Comparison of ENCODE assay signal across 8 cellular contexts in the genomic region with DNA sequence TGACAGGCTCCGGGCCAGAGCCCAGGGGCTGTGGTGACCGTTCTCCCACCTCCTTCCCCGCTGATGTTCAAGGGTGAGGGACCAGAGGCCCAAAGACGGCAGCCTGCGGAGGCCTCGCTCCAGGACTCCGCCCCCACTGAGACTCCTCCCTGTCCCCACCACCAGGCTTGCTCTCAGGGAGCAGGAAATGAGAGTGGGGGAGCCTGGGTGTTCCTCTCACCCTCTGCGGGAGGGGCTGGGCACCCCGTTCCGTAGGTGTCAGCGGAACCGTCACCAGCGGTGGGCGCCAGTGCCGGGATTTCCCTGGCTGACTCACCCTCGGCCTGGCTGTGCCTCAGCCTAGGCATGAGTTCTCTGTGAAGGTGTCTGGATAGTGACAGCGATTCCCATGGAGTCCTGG. TPM values are rescaled to one million over a fixed set of nuclear protein-coding genes. Genes with fewer than 3 reads are reported as not detected.
DNase-seq lines count a peak whose midpoint lies in the region; ATAC-seq and TF ChIP-seq lines count a peak whose summit lies in the region.

No MANE protein-coding gene starts in this region.

- POLR2A ChIA-PET in activated CD8-positive, alpha-beta T cell treated with anti-CD3 and anti-CD28 coated beads, Interleukin-2, amount 10 ng/mL, durations not matched to agents 7 days and 5 days (lab: Charles Lee): no interaction called here

- CTCF ChIA-PET in activated CD8-positive, alpha-beta T cell treated with anti-CD3 and anti-CD28 coated beads, Interleukin-2, amount 10 ng/mL, durations not matched to agents 7 days and 5 days (lab: Charles Lee): no interaction called here

- peaks cover 84% of the 10 kb centered on the region for H3K4me1 ChIP-seq in mucosa of descending colon (ENCODE audit: low read depth)

- ATAC-seq in GM18511 (IDR thresholded peaks at IDR 0.05; ENCODE audit: unreplicated experiment) (peak; percentile 92), mucosa of descending colon (peak; percentile 53), HG03520 (IDR thresholded peaks at IDR 0.05; ENCODE audit: unreplicated experiment) (no peak)
- peak; percentile 97 for ATAC-seq in activated CD8-positive, alpha-beta T cell treated with anti-CD3 and anti-CD28 coated beads, Interleukin-2, amount 10 ng/mL, durations not matched to agents 7 days and 5 days

- DNase-seq in activated CD8-positive, alpha-beta T cell treated with anti-CD3 and anti-CD28 coated beads, Interleukin-2, amount 10 ng/mL, durations not matched to agents 7 days and 5 days: peak; percentile 90
- DNase-seq in dermis microvascular lymphatic vessel endothelial cell (ENCODE audit: low read depth in 2 of 2): peak; percentile 48 to 86
- DNase-seq in mucosa of descending colon: peak; percentile 78 to 89 (median 86)
- peak; percentile 85 for DNase-seq in stimulated activated CD8-positive, alpha-beta memory T cell treated with anti-CD3 and anti-CD28 coated beads, Interleukin-7, amount 100 ng/mL, for 24 hours (ENCODE audit: low read depth)
- DNase-seq in NCI-H2029 (lab: John Stamatoyannopoulos, UW): no peak

- no peak for TF ChIP-seq CTCF in mucosa of descending colon (IDR thresholded peaks at IDR 0.05)

- H3K4me3 Mint-ChIP-seq in activated CD8-positive, alpha-beta T cell treated with anti-CD3 and anti-CD28 coated beads, Interleukin-2, amount 10 ng/mL, durations not matched to agents 7 days and 5 days: peak overlapping the region; percentile 30

- H3K4me1 Mint-ChIP-seq in activated CD8-positive, alpha-beta T cell treated with anti-CD3 and anti-CD28 coated beads, Interleukin-2, amount 10 ng/mL, durations not matched to agents 7 days and 5 days (ENCODE audit: low read depth): peaks cover 29% of the 10 kb centered on the region

- H3K9me3 ChIP-seq in KOPT-K1 (ENCODE audit: insufficient read depth, low read length, poor library complexity, severe bottlenecking) (no peaks in the 10 kb centered on the region), mucosa of descending colon (no peaks in the 10 kb centered on the region)

- H3K36me3 ChIP-seq in KOPT-K1 (ENCODE audit: insufficient read depth, low read length): no peaks in the 10 kb centered on the region
- no peaks in the 10 kb centered on the region for H3K36me3 ChIP-seq in mucosa of descending colon (ENCODE audit: low read depth)

- intact Hi-C loops in mucosa of descending colon (cut with DNase I, micrococcal nuclease): no loop called here

- no peaks in the 10 kb centered on the region for H3K9me3 Mint-ChIP-seq in activated CD8-positive, alpha-beta T cell treated with anti-CD3 and anti-CD28 coated beads, Interleukin-2, amount 10 ng/mL, durations not matched to agents 7 days and 5 days (ENCODE audit: insufficient read depth)

- H3K36me3 Mint-ChIP-seq in activated CD8-positive, alpha-beta T cell treated with anti-CD3 and anti-CD28 coated beads, Interleukin-2, amount 10 ng/mL, durations not matched to agents 7 days and 5 days (ENCODE audit: low read depth): no peaks in the 10 kb centered on the region

- peaks cover 1% of the 10 kb centered on the region for H3K27me3 Mint-ChIP-seq in activated CD8-positive, alpha-beta T cell treated with anti-CD3 and anti-CD28 coated beads, Interleukin-2, amount 10 ng/mL, durations not matched to agents 7 days and 5 days (ENCODE audit: low read depth)

- H3K27ac Mint-ChIP-seq in activated CD8-positive, alpha-beta T cell treated with anti-CD3 and anti-CD28 coated beads, Interleukin-2, amount 10 ng/mL, durations not matched to agents 7 days and 5 days: peak overlapping the region; percentile 59

- H3K27ac ChIP-seq in KOPT-K1 (ENCODE audit: low read depth, low read length, poor library complexity, severe bottlenecking): peak overlapping the region; percentile 94

- no peak overlapping the region for H3K4me3 ChIP-seq in mucosa of descending colon

RNA-seq across cellular contexts. Expression of gene DAGLA, which starts 15.7 kb away (rescaled TPM):
- under 1 TPM in 1 of 2 experiments, not detected in 1; 0.05 TPM for total RNA-seq in activated CD8-positive, alpha-beta T cell treated with anti-CD3 and anti-CD28 coated beads, Interleukin-2, amount 10 ng/mL, durations not matched to agents 7 days and 5 days
- total RNA-seq in dermis microvascular lymphatic vessel endothelial cell (1.7 and 3.2 TPM in 2 replicates), mucosa of descending colon (10 to 100 TPM in 2 of 3 donors, 1 to 10 TPM in 1; 7.2 to 12.0 (median 11.9) TPM)

RNA-seq across cellular contexts. Expression of gene MYRF, which starts 56.5 kb away (rescaled TPM):
- 1 to 10 TPM; 2.8 to 2.9 TPM for total RNA-seq in activated CD8-positive, alpha-beta T cell treated with anti-CD3 and anti-CD28 coated beads, Interleukin-2, amount 10 ng/mL, durations not matched to agents 7 days and 5 days
- total RNA-seq in dermis microvascular lymphatic vessel endothelial cell (0.25 and 0.26 TPM in 2 replicates), mucosa of descending colon (10 to 100 TPM in 2 of 3 donors, 1 to 10 TPM in 1; 7.8 to 15.6 (median 10.2) TPM)
